ENCODE assay signal across 1 cellular context in genomic region chr1:181089777-181090505, GRCh38.
TF ChIP-seq lines count a peak whose summit lies in the region.

No MANE protein-coding gene starts in this region.

TF ChIP-seq in K562, 482 proteins besides CTCF, POLR2A, EP300 and RAD21 (continued from another document and continues in another):
- peak; percentile 80; the same call in 1 of the 2 replicates for TF ChIP-seq ZC3H4 (CRISPR knock-in tag; IDR thresholded peaks at IDR 0.05; ENCODE audit: borderline replicate concordance)
- no peak for TF ChIP-seq TCF3 (CRISPR knock-in tag; IDR thresholded peaks at IDR 0.05)
- TF ChIP-seq FOXJ3 (CRISPR knock-in tag; IDR thresholded peaks at IDR 0.05) = no peak
- peak; percentile 71 for TF ChIP-seq TFAP4 (CRISPR knock-in tag; IDR thresholded peaks at IDR 0.05; ENCODE audit: borderline replicate concordance)
- TF ChIP-seq KLF13 (tag; IDR thresholded peaks at IDR 0.05; ENCODE audit: borderline replicate concordance, low read depth) = no peak
- no peak for TF ChIP-seq SRSF1 (IDR thresholded peaks at IDR 0.05; ENCODE audit: low read depth, low read length)
- TF ChIP-seq ZBTB40 (IDR thresholded peaks at IDR 0.05) = peak; percentile 27; the same call in 1 of the 2 replicates
- no peak for TF ChIP-seq ZBTB40 (CRISPR knock-in tag; IDR thresholded peaks at IDR 0.05)
- TF ChIP-seq ESRRA (IDR thresholded peaks at IDR 0.05; ENCODE audit: borderline replicate concordance, low read depth) = 0 out of 2 replicates have a peak, but pooled peaks have one; percentile 8
- 0 out of 4 replicates have a peak, but pooled peaks of 1 of the 2 experiments have one; percentile 4 for TF ChIP-seq ETV6 (IDR thresholded peaks at IDR 0.05; ENCODE audit: borderline replicate concordance in 1 of 2, low read depth in 2 of 2, low read length in 1 of 2)
- TF ChIP-seq ETV6 (CRISPR knock-in tag; IDR thresholded peaks at IDR 0.05; ENCODE audit: borderline replicate concordance) = no peak
- peak; percentile 87; the same call in 1 of the 2 replicates for TF ChIP-seq HNRNPL (IDR thresholded peaks at IDR 0.05; ENCODE audit: low read depth, low read length)
- peak; percentile 68 for TF ChIP-seq POLR2G (IDR thresholded peaks at IDR 0.05; ENCODE audit: low read depth, low read length)
- no peak for TF ChIP-seq CC2D1A (IDR thresholded peaks at IDR 0.05)
- TF ChIP-seq ETV5 (CRISPR knock-in tag; IDR thresholded peaks at IDR 0.05; ENCODE audit: low read depth) = peak; percentile 81
- TF ChIP-seq MYNN (IDR thresholded peaks at IDR 0.05) = peak; percentile 80
- no peak for TF ChIP-seq MYNN (CRISPR knock-in tag; IDR thresholded peaks at IDR 0.05)
- peak; percentile 21 to 58 for TF ChIP-seq E2F6 (IDR thresholded peaks at IDR 0.05; ENCODE audit: borderline replicate concordance in 1 of 2, extremely low read depth in 1 of 2, insufficient read depth in 1 of 2, insufficient read length in 1 of 2, low read depth in 1 of 2, low read length in 1 of 2, poor library complexity in 1 of 2, severe bottlenecking in 1 of 2)
- no peak for TF ChIP-seq ZNF316 (IDR thresholded peaks at IDR 0.05)
- TF ChIP-seq SMARCB1 (IDR thresholded peaks at IDR 0.05; ENCODE audit: insufficient read length, low read depth) = peak; percentile 21
- 0 out of 2 replicates have a peak, but pooled peaks have one; percentile 24 for TF ChIP-seq ZNF445 (CRISPR knock-in tag; IDR thresholded peaks at IDR 0.05; ENCODE audit: low read depth)
- TF ChIP-seq ETS1 (conservative IDR thresholded peaks at IDR 0.05; ENCODE audit: control insufficient read depth, low read depth, low read length) = peak; percentile 72; the same call in 1 of the 2 replicates
- TF ChIP-seq LCOR (CRISPR knock-in tag; IDR thresholded peaks at IDR 0.05) = no peak; the same call in 1 of the 2 replicates
- TF ChIP-seq ZFP36 (IDR thresholded peaks at IDR 0.05; ENCODE audit: low read depth, low read length, partially characterized antibody) = peak; percentile 11
- TF ChIP-seq MTA3 (IDR thresholded peaks at IDR 0.05; ENCODE audit: borderline replicate concordance) = peak; percentile 95; the same call in 1 of the 2 replicates
- TF ChIP-seq SIN3A (IDR thresholded peaks at IDR 0.05; ENCODE audit: borderline replicate concordance in 2 of 2, control insufficient read depth in 1 of 2, low read depth in 2 of 2, low read length in 2 of 2) = peak; percentile 20 to 54; a peak in 2 of 4 replicates
- peak; percentile 93; the same call in 1 of the 2 replicates for TF ChIP-seq HDGF (IDR thresholded peaks at IDR 0.05)
- peak; percentile 74; the same call in 1 of the 2 replicates for TF ChIP-seq RREB1 (CRISPR knock-in tag; IDR thresholded peaks at IDR 0.05)
- TF ChIP-seq ZNF24 (IDR thresholded peaks at IDR 0.05) = 0 out of 2 replicates have a peak, but pooled peaks have one; percentile 18
- 0 out of 2 replicates have a peak, but pooled peaks have one; percentile 30 for TF ChIP-seq ZNF140 (CRISPR knock-in tag; IDR thresholded peaks at IDR 0.05)
- TF ChIP-seq MEIS2 (IDR thresholded peaks at IDR 0.05; ENCODE audit: partially characterized antibody) = peak; percentile 94
- peak; percentile 93 for TF ChIP-seq VEZF1 (CRISPR knock-in tag; IDR thresholded peaks at IDR 0.05)
- TF ChIP-seq MLX (CRISPR knock-in tag; conservative IDR thresholded peaks at IDR 0.05) = 0 out of 4 replicates have a peak, but pooled peaks have one; percentile 32 to 42
